Comparison of ENCODE assay signal across 9 cellular contexts in the genomic region with DNA sequence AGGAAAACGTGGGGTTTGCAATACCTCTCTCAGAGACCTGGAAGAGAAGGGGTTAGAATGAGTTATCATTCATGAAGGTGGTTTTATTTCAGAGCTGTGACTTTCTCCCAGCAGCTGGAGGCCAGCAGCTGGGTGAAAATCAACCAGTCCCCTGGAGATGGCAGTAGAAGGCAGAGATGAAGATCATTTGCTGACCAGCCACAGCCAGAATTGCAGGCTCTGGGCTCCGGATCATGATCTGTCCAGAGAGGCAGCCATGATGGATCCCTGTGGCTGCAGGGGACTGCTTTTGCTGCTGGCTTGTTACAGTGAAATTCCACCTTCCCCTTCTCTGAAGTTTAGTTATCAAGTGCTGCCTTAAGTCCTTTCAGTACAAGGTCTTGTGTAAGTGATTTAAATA.
DNase-seq lines count a peak whose midpoint lies in the region; ATAC-seq and TF ChIP-seq lines count a peak whose summit lies in the region.
"Had no signal": no experiment of that assay in that cellular context is flagged by ENCODE, and none has a peak within 500 bp of the region (broad histone marks: within the 10 kb centered on the region; RNA-seq: fewer than 3 reads in every experiment).

No MANE protein-coding gene starts in this region.

- H3K27ac ChIP-seq in OCI-LY3 (ENCODE audit: low read length): no peak overlapping the region
- no peak overlapping the region for H3K27ac ChIP-seq in parathyroid adenoma

- no peaks in the 10 kb centered on the region for H4K20me1 ChIP-seq in OCI-LY3 (ENCODE audit: insufficient read depth, low read length)

- CTCF ChIA-PET in activated naive CD4-positive, alpha-beta T cell treated with anti-CD3 and anti-CD28 coated beads, Interleukin-2, amount 10 ng/mL, durations not matched to agents 7 days and 5 days (lab: Charles Lee): no interaction called here

- no peaks in the 10 kb centered on the region for H3K27me3 Mint-ChIP-seq in activated naive CD4-positive, alpha-beta T cell treated with anti-CD3 and anti-CD28 coated beads, Interleukin-2, amount 10 ng/mL, durations not matched to agents 7 days and 5 days
- H3K27me3 Mint-ChIP-seq: activated naive CD4-positive, alpha-beta T cell treated with anti-CD3 and anti-CD28 coated beads, Interleukin-2, amount 50 U/mL, for 24 hours had no signal

- no peak overlapping the region for H3K4me3 Mint-ChIP-seq in activated naive CD4-positive, alpha-beta T cell treated with anti-CD3 and anti-CD28 coated beads, Interleukin-2, amount 10 ng/mL, durations not matched to agents 7 days and 5 days
- H3K4me3 Mint-ChIP-seq: activated naive CD4-positive, alpha-beta T cell treated with anti-CD3 and anti-CD28 coated beads, Interleukin-2, amount 50 U/mL, for 24 hours had no signal

- ATAC-seq in HG03460 (IDR thresholded peaks at IDR 0.05; ENCODE audit: unreplicated experiment): no peak

- peak; percentile 7 for DNase-seq in GM04503 (ENCODE audit: low read depth)
- DNase-seq in erythroblast (lab: John Stamatoyannopoulos, UW): peak; percentile 5 to 20
- no peak for DNase-seq in NCI-H2107 treated with DMSO at 0.1 percent for 48 hours (lab: John Stamatoyannopoulos, UW; ENCODE audit: unreplicated experiment)
- no peak for DNase-seq in activated naive CD4-positive, alpha-beta T cell treated with anti-CD3 and anti-CD28 coated beads, Interleukin-2, amount 10 ng/mL, durations not matched to agents 7 days and 5 days
- DNase-seq in NCI-H345 treated with DMSO at 0.1 percent for 48 hours (lab: John Stamatoyannopoulos, UW; ENCODE audit: unreplicated experiment): no peak

- H3K79me2 ChIP-seq in OCI-LY3 (ENCODE audit: low read length) (no peaks in the 10 kb centered on the region), parathyroid adenoma (no peaks in the 10 kb centered on the region)

- H3K36me3 Mint-ChIP-seq in activated naive CD4-positive, alpha-beta T cell treated with anti-CD3 and anti-CD28 coated beads, Interleukin-2, amount 10 ng/mL, durations not matched to agents 7 days and 5 days: no peaks in the 10 kb centered on the region
- H3K36me3 Mint-ChIP-seq: activated naive CD4-positive, alpha-beta T cell treated with anti-CD3 and anti-CD28 coated beads, Interleukin-2, amount 50 U/mL, for 24 hours had no signal

- no peaks in the 10 kb centered on the region for H3K4me1 ChIP-seq in OCI-LY3 (ENCODE audit: low read length)
- H3K4me1 ChIP-seq in parathyroid adenoma: no peaks in the 10 kb centered on the region

- no peaks in the 10 kb centered on the region for H3K9me3 ChIP-seq in OCI-LY3 (ENCODE audit: insufficient read depth, low read length)
- H3K9me3 ChIP-seq in parathyroid adenoma (ENCODE audit: control insufficient read depth, low read length): no peaks in the 10 kb centered on the region

- no peaks in the 10 kb centered on the region for H3K36me3 ChIP-seq in OCI-LY3 (replicated peaks; ENCODE audit: low read depth, low read length)
- H3K36me3 ChIP-seq in parathyroid adenoma (ENCODE audit: control insufficient read depth, insufficient read depth, low read length): no peaks in the 10 kb centered on the region

- H2AFZ ChIP-seq in OCI-LY3 (ENCODE audit: low read depth, low read length) (peak overlapping the region; percentile 74), parathyroid adenoma (peak overlapping the region; percentile 60)

- TF ChIP-seq CTCF in OCI-LY3 (IDR thresholded peaks at IDR 0.05; ENCODE audit: low read depth, low read length): peak; percentile 40
- TF ChIP-seq CTCF in parathyroid adenoma (IDR thresholded peaks at IDR 0.05): no peak

- no peaks in the 10 kb centered on the region for H3K4me1 Mint-ChIP-seq in activated naive CD4-positive, alpha-beta T cell treated with anti-CD3 and anti-CD28 coated beads, Interleukin-2, amount 10 ng/mL, durations not matched to agents 7 days and 5 days
- H3K4me1 Mint-ChIP-seq: activated naive CD4-positive, alpha-beta T cell treated with anti-CD3 and anti-CD28 coated beads, Interleukin-2, amount 50 U/mL, for 24 hours had no signal

- H3K9ac ChIP-seq in OCI-LY3 (ENCODE audit: low read length) (no peak overlapping the region), parathyroid adenoma (no peak overlapping the region)

- H3K4me3 ChIP-seq in OCI-LY3 (ENCODE audit: low read length): no peak overlapping the region
- H3K4me3 ChIP-seq in parathyroid adenoma (ENCODE audit: low read depth, low read length): no peak overlapping the region

- H3K27me3 ChIP-seq in OCI-LY3 (ENCODE audit: low read depth, low read length): no peaks in the 10 kb centered on the region
- no peaks in the 10 kb centered on the region for H3K27me3 ChIP-seq in parathyroid adenoma (ENCODE audit: control insufficient read depth, insufficient read depth, low read length)

- H3K27ac Mint-ChIP-seq in activated naive CD4-positive, alpha-beta T cell treated with anti-CD3 and anti-CD28 coated beads, Interleukin-2, amount 10 ng/mL, durations not matched to agents 7 days and 5 days: no peak overlapping the region
- H3K27ac Mint-ChIP-seq: activated naive CD4-positive, alpha-beta T cell treated with anti-CD3 and anti-CD28 coated beads, Interleukin-2, amount 50 U/mL, for 24 hours had no signal

- H3K4me2 ChIP-seq in OCI-LY3 (ENCODE audit: low read length) (peak overlapping the region; percentile 21; the same call in 1 of the 2 replicates), parathyroid adenoma (ENCODE audit: low read length) (no peak overlapping the region)

- no peaks in the 10 kb centered on the region for H3K9me3 Mint-ChIP-seq in activated naive CD4-positive, alpha-beta T cell treated with anti-CD3 and anti-CD28 coated beads, Interleukin-2, amount 10 ng/mL, durations not matched to agents 7 days and 5 days
- H3K9me3 Mint-ChIP-seq: activated naive CD4-positive, alpha-beta T cell treated with anti-CD3 and anti-CD28 coated beads, Interleukin-2, amount 50 U/mL, for 24 hours had no signal

- no peak for TF ChIP-seq POLR2A in erythroblast (IDR thresholded peaks at IDR 0.05; ENCODE audit: low read length)

Comparison
In these comparisons a context has a peak if more than half of its experiments do, and no peak if none do; other contexts are left out.
1. DNase-seq: peak in GM04503 (single experiment) and erythroblast (2 of 2); none in NCI-H2107 treated with DMSO at 0.1 percent for 48 hours (single experiment), activated naive CD4-positive, alpha-beta T cell treated with anti-CD3 and anti-CD28 coated beads, Interleukin-2, amount 10 ng/mL, durations not matched to agents 7 days and 5 days (single experiment) and NCI-H345 treated with DMSO at 0.1 percent for 48 hours (single experiment).